ENCODE assay signal across 9 cellular contexts in genomic region chr19:51473009-51473707, GRCh38. TPM values are rescaled to one million over a fixed set of nuclear protein-coding genes. Genes with fewer than 3 reads are reported as not detected.
A peak's percentile ranks its signal among the peaks of the same experiment; 100 is the strongest.
DNase-seq lines count a peak whose midpoint lies in the region; TF ChIP-seq lines count a peak whose summit lies in the region.
"Had no signal": no experiment of that assay in that cellular context is flagged by ENCODE, and none has a peak within 500 bp of the region (broad histone marks: within the 10 kb centered on the region; RNA-seq: fewer than 3 reads in every experiment).

No MANE protein-coding gene starts in this region.

- H3K79me2 ChIP-seq in Karpas-422 (ENCODE audit: low read length) (no peaks in the 10 kb centered on the region), trophoblast cell (ENCODE audit: control insufficient read depth, insufficient read depth, low read length, poor library complexity) (no peaks in the 10 kb centered on the region)

- H3K27me3 ChIP-seq in Karpas-422 (ENCODE audit: low read length) (no peaks in the 10 kb centered on the region), SJSA1 (replicated peaks) (no peaks in the 10 kb centered on the region; the same call in none of the 2 replicates), trophoblast cell (ENCODE audit: insufficient read depth, low read length) (no peaks in the 10 kb centered on the region)

- no peak overlapping the region for H2BK5ac ChIP-seq in trophoblast cell (ENCODE audit: low read depth, low read length, poor library complexity)

- H3K23ac ChIP-seq in trophoblast cell (ENCODE audit: low read length) = no peak overlapping the region

- TF ChIP-seq CTCF in type B pancreatic cell (conservative IDR thresholded peaks at IDR 0.05) = peak; percentile 87

- no peaks in the 10 kb centered on the region for H3K9me3 Mint-ChIP-seq in type B pancreatic cell
- H3K9me3 Mint-ChIP-seq: activated naive CD4-positive, alpha-beta T cell treated with anti-CD3 and anti-CD28 coated beads, Interleukin-2, amount 50 U/mL, for 24 hours had no signal

- H3K36me3 ChIP-seq in Karpas-422 (ENCODE audit: insufficient read depth, low read length) (no peaks in the 10 kb centered on the region), SJSA1 (no peaks in the 10 kb centered on the region), trophoblast cell (ENCODE audit: control insufficient read depth in 1 of 2, insufficient read depth in 2 of 2, low read length in 2 of 2) (no peaks in the 10 kb centered on the region)

- H2AFZ ChIP-seq in Karpas-422 (ENCODE audit: low read length) = no peak overlapping the region
- H2AFZ ChIP-seq in trophoblast cell (ENCODE audit: insufficient read depth, low read length, poor library complexity) = no peak overlapping the region

- peak; percentile 4 for DNase-seq in DMS 273 treated with DMSO at 0.1 percent for 48 hours (lab: John Stamatoyannopoulos, UW)
- DNase-seq in Karpas-422 = peak; percentile 94
- DNase-seq in SJSA1 (ENCODE audit: low read depth in 1 of 2, low spot score in 2 of 2) = peak; percentile 32 to 66
- DNase-seq in activated effector memory CD4-positive, alpha-beta T cell treated with anti-CD3 and anti-CD28 coated beads, Interleukin-2, amount 50 U/mL, for 16 hours = peak; percentile 92
- peak; percentile 69 for DNase-seq in germinal center (ENCODE audit: low spot score)
- DNase-seq in trophoblast cell = peak; percentile 68 to 89
- DNase-seq in type B pancreatic cell (ENCODE audit: extremely low spot score, unreplicated experiment) = no peak
- DNase-seq in epidermal melanocyte (ENCODE audit: insufficient read length, low spot score) = no peak

- no peak overlapping the region for H3K27ac ChIP-seq in Karpas-422 (ENCODE audit: low read length)
- H3K27ac ChIP-seq in SJSA1 = no peak overlapping the region
- H3K27ac ChIP-seq in trophoblast cell (ENCODE audit: low read depth, low read length) = no peak overlapping the region

- H4K12ac ChIP-seq in trophoblast cell (ENCODE audit: low read depth, low read length) = no peak overlapping the region

- no peak overlapping the region for H3K4ac ChIP-seq in trophoblast cell (ENCODE audit: low read depth, low read length)

- no peaks in the 10 kb centered on the region for H3K36me3 Mint-ChIP-seq in type B pancreatic cell
- H3K36me3 Mint-ChIP-seq: activated naive CD4-positive, alpha-beta T cell treated with anti-CD3 and anti-CD28 coated beads, Interleukin-2, amount 50 U/mL, for 24 hours had no signal

- H4K20me1 ChIP-seq in Karpas-422 (ENCODE audit: insufficient read depth, low read depth, low read length) = no peaks in the 10 kb centered on the region

- no peak overlapping the region for H2BK12ac ChIP-seq in trophoblast cell (ENCODE audit: low read length)

- H3K9ac ChIP-seq in Karpas-422 (ENCODE audit: low read length) = no peak overlapping the region
- H3K9ac ChIP-seq in trophoblast cell (ENCODE audit: low read length) = peak overlapping the region; percentile 18

- H4K8ac ChIP-seq in trophoblast cell (ENCODE audit: low read depth, low read length) = no peak overlapping the region

- H4K91ac ChIP-seq in trophoblast cell (ENCODE audit: low read depth, low read length) = no peak overlapping the region

- no peak overlapping the region for H3K18ac ChIP-seq in trophoblast cell (ENCODE audit: low read length)

- H2AK5ac ChIP-seq in trophoblast cell (ENCODE audit: low read length) = no peak overlapping the region

- H3K4me3 ChIP-seq in Karpas-422 (ENCODE audit: low read length) (no peak overlapping the region), SJSA1 (no peak overlapping the region), trophoblast cell (ENCODE audit: low read depth, low read length) (no peak overlapping the region)

- H3K79me1 ChIP-seq in trophoblast cell (ENCODE audit: low read length) = no peaks in the 10 kb centered on the region

- H3K9me3 ChIP-seq in Karpas-422 (ENCODE audit: low read length) (0 out of 2 replicates have a peak, but pooled peaks cover 2% of the 10 kb centered on the region), SJSA1 (replicated peaks) (no peaks in the 10 kb centered on the region), trophoblast cell (ENCODE audit: insufficient read depth, low read depth, low read length) (peaks cover 6% of the 10 kb centered on the region)

- no peaks in the 10 kb centered on the region for H3K4me1 ChIP-seq in Karpas-422 (ENCODE audit: low read length)
- no peaks in the 10 kb centered on the region for H3K4me1 ChIP-seq in SJSA1 (replicated peaks)
- H3K4me1 ChIP-seq in trophoblast cell (ENCODE audit: control insufficient read depth in 1 of 2, insufficient read depth in 2 of 2, low read length in 2 of 2) = no peaks in the 10 kb centered on the region

- no peaks in the 10 kb centered on the region for H3K4me1 Mint-ChIP-seq in type B pancreatic cell (ENCODE audit: unreplicated experiment)

- no peaks in the 10 kb centered on the region for H3K9me2 ChIP-seq in Karpas-422 (replicated peaks; ENCODE audit: insufficient read depth, low read length)

- peaks cover 15% of the 10 kb centered on the region for H3K27me3 Mint-ChIP-seq in type B pancreatic cell

- WGBS in trophoblast cell (ENCODE audit: extremely low coverage, insufficient coverage, insufficient read length) = no CpG with 5 or more reads among the region's 7 CpGs

- no peak overlapping the region for H3K14ac ChIP-seq in trophoblast cell (ENCODE audit: low read length)

- H2BK120ac ChIP-seq in trophoblast cell (ENCODE audit: insufficient read depth, low read length, poor library complexity) = no peak overlapping the region

- no peak overlapping the region for H3K4me3 Mint-ChIP-seq in type B pancreatic cell
- H3K4me3 Mint-ChIP-seq: activated naive CD4-positive, alpha-beta T cell treated with anti-CD3 and anti-CD28 coated beads, Interleukin-2, amount 50 U/mL, for 24 hours had no signal

- no peak overlapping the region for H3K27ac Mint-ChIP-seq in type B pancreatic cell
- H3K27ac Mint-ChIP-seq: activated naive CD4-positive, alpha-beta T cell treated with anti-CD3 and anti-CD28 coated beads, Interleukin-2, amount 50 U/mL, for 24 hours had no signal

- H3K4me2 ChIP-seq in Karpas-422 (ENCODE audit: low read depth, low read length, poor library complexity, severe bottlenecking) (no peak overlapping the region), trophoblast cell (ENCODE audit: low read length) (no peak overlapping the region)

RNA-seq across cellular contexts. Expression of gene CEACAM18, which starts 5.2 kb away (rescaled TPM):
- not detected in 2 replicates for total RNA-seq in Karpas-422 (2014; rRNA removed; shearing (Covaris generic); ENCODE audit: low replicate concordance)
- total RNA-seq in SJSA1 (2014; rRNA removed; shearing (Covaris generic)) = not detected in 2 replicates
- not detected in 2 replicates for polyA plus RNA-seq in trophoblast cell (2013)
- total RNA-seq in type B pancreatic cell (ENCODE audit: low replicate concordance) = 0.19 TPM in 1 of 2 replicates, not detected in the other

RNA-seq across cellular contexts. Expression of gene SIGLEC8, which starts 14.9 kb away (rescaled TPM):
- total RNA-seq in Karpas-422 (2014; rRNA removed; shearing (Covaris generic); ENCODE audit: low replicate concordance) = not detected in 2 replicates
- not detected in 2 replicates for total RNA-seq in SJSA1 (2014; rRNA removed; shearing (Covaris generic))
- not detected in 2 replicates for polyA plus RNA-seq in trophoblast cell (2013)
- total RNA-seq in type B pancreatic cell (ENCODE audit: low replicate concordance) = not detected in 2 replicates

RNA-seq across cellular contexts. Expression of gene SIGLEC12, which starts 28.4 kb away (rescaled TPM):
- total RNA-seq in Karpas-422 (2014; rRNA removed; shearing (Covaris generic); ENCODE audit: low replicate concordance) = not detected in 2 replicates
- not detected in 2 replicates for total RNA-seq in SJSA1 (2014; rRNA removed; shearing (Covaris generic))
- polyA plus RNA-seq in trophoblast cell (2013) = not detected in 2 replicates
- total RNA-seq in type B pancreatic cell (ENCODE audit: low replicate concordance) = not detected in 2 replicates

RNA-seq across cellular contexts. Expression of gene SIGLEC10, which starts 55.7 kb away (rescaled TPM):
- total RNA-seq in Karpas-422 (2014; rRNA removed; shearing (Covaris generic); ENCODE audit: low replicate concordance) = 500 and 730 TPM in 2 replicates
- total RNA-seq in SJSA1 (2014; rRNA removed; shearing (Covaris generic)) = not detected in 2 replicates
- 0.03 TPM in 1 of 2 replicates, not detected in the other for polyA plus RNA-seq in trophoblast cell (2013)
- not detected in 2 replicates for total RNA-seq in type B pancreatic cell (ENCODE audit: low replicate concordance)

RNA-seq across cellular contexts. Expression of gene SIGLEC6, which starts 58.3 kb away (rescaled TPM):
- total RNA-seq in Karpas-422 (2014; rRNA removed; shearing (Covaris generic); ENCODE audit: low replicate concordance) = not detected in 2 replicates
- not detected in 2 replicates for total RNA-seq in SJSA1 (2014; rRNA removed; shearing (Covaris generic))
- polyA plus RNA-seq in trophoblast cell (2013) = 22.1 and 24.5 TPM in 2 replicates
- total RNA-seq in type B pancreatic cell (ENCODE audit: low replicate concordance) = not detected in 2 replicates

Comparison
In these comparisons a context has a peak if more than half of its experiments do, and no peak if none do; other contexts are left out.
1. DNase-seq: peak in DMS 273 treated with DMSO at 0.1 percent for 48 hours (single experiment), Karpas-422 (single experiment), SJSA1 (2 of 2), activated effector memory CD4-positive, alpha-beta T cell treated with anti-CD3 and anti-CD28 coated beads, Interleukin-2, amount 50 U/mL, for 16 hours (single experiment), germinal center (single experiment) and trophoblast cell (2 of 2); none in type B pancreatic cell (single experiment) and epidermal melanocyte (single experiment).